In genomic region chr6:30839666-30840065, GRCh38 we compare ENCODE assay signal across 27 cellular contexts. TPM values are rescaled to one million over a fixed set of nuclear protein-coding genes. Genes with fewer than 3 reads are reported as not detected.
DNase-seq lines count a peak whose midpoint lies in the region; ATAC-seq, FAIRE-seq and TF ChIP-seq lines count a peak whose summit lies in the region.
"Had no signal": no experiment of that assay in that cellular context is flagged by ENCODE, and none has a peak within 500 bp of the region (broad histone marks: within the 10 kb centered on the region; RNA-seq: fewer than 3 reads in every experiment).

No MANE protein-coding gene starts in this region.

- POLR2A ChIA-PET in A549 (lab: Yijun Ruan, JAX) (no interaction called here), PC-3 (lab: Charles Lee; ENCODE audit: unreplicated experiment) (no interaction called here), H1 (lab: Charles Lee; ENCODE audit: partially characterized antibody) (interaction anchor here (1.4 to 27.8 kb wide), 4 partner anchors 9 to 53 kb away, joined by 5 to 452 read pairs (median 108); partner anchors contain the start of gene DDR1)

- H2BK5ac ChIP-seq in H1 (ENCODE audit: low read depth, low read length), result no peak overlapping the region

- H3F3A ChIP-seq in PC-3 (ENCODE audit: low read length, unreplicated experiment), result no peaks in the 10 kb centered on the region

- peak overlapping the region; percentile 40 to 55; a peak in 3 of 6 replicates for H3K27ac ChIP-seq in A549
- no peak overlapping the region for H3K27ac ChIP-seq in PC-3 (ENCODE audit: low read length)
- no peak overlapping the region for H3K27ac ChIP-seq in H1 (ENCODE audit: low read depth, low read length)
- H3K27ac ChIP-seq: epithelial cell of prostate, neutrophil, right lobe of liver had no signal

- no peaks in the 10 kb centered on the region for H3K36me3 ChIP-seq in PC-3 (ENCODE audit: low read depth, low read length)
- peaks cover 6 to 64% (median 37%) of the 10 kb centered on the region in 4 experiments for H3K36me3 ChIP-seq in H1 (ENCODE audit: control insufficient read depth in 2 of 4, insufficient read depth in 4 of 4, low read length in 3 of 4)
- H3K36me3 ChIP-seq: MG63, neutrophil, right lobe of liver had no signal

- H3K14ac ChIP-seq in H1 (ENCODE audit: insufficient read length), result no peak overlapping the region

- no peak overlapping the region for H4K8ac ChIP-seq in H1 (ENCODE audit: extremely low read depth, insufficient read depth, low read length)

- H2BK15ac ChIP-seq in H1 (ENCODE audit: low read length), result no peak overlapping the region

- no peak for TF ChIP-seq POLR2A in A549 (IDR thresholded peaks at IDR 0.05; ENCODE audit: low read length)
- TF ChIP-seq POLR2A in H1 (IDR thresholded peaks at IDR 0.05; ENCODE audit: control extremely low read depth in 1 of 2, low read depth in 2 of 2, low read length in 2 of 2), result no peak
- TF ChIP-seq POLR2A in GM12891 (IDR thresholded peaks at IDR 0.05; ENCODE audit: low read depth, low read length), result no peak

- H3K9me2 ChIP-seq in PC-3 (replicated peaks; ENCODE audit: low read length), result no peaks in the 10 kb centered on the region

- H3K4me1 ChIP-seq in A549, result peaks cover 31% of the 10 kb centered on the region
- no peaks in the 10 kb centered on the region for H3K4me1 ChIP-seq in PC-3 (ENCODE audit: insufficient read depth, low read length)
- H3K4me1 ChIP-seq in H1 (replicated peaks in 1 of 4; ENCODE audit: control insufficient read depth in 3 of 4, insufficient read depth in 4 of 4, low read length in 3 of 4), result peaks cover 3 to 15% (median 5%) of the 10 kb centered on the region in 4 experiments
- H3K4me1 ChIP-seq: right lobe of liver had no signal

- H3K9me3 ChIP-seq in A549 (no peaks in the 10 kb centered on the region), PC-3 (ENCODE audit: low read length) (no peaks in the 10 kb centered on the region), H1 (ENCODE audit: insufficient read depth in 2 of 2, low read depth in 1 of 2, low read length in 1 of 2) (peaks cover 8 to 13% of the 10 kb centered on the region in 2 experiments)
- H3K9me3 ChIP-seq: MG63, neutrophil, right lobe of liver had no signal

- no peak overlapping the region for H4K5ac ChIP-seq in H1 (ENCODE audit: insufficient read length, low read depth, low read length)

- no peak for TF ChIP-seq RAD21 in A549 (conservative IDR thresholded peaks at IDR 0.05 in 1 of 2, IDR thresholded peaks at IDR 0.05 in 1 of 2)
- no peak for TF ChIP-seq RAD21 in H1 (IDR thresholded peaks at IDR 0.05 in 1 of 2, conservative IDR thresholded peaks at IDR 0.05 in 1 of 2; ENCODE audit: low read depth in 2 of 2, low read length in 2 of 2)

- H3K4me2 ChIP-seq in A549 (0 out of 3 replicates have a peak overlapping the region, but pooled peaks have one; percentile 23), PC-3 (ENCODE audit: low read length) (no peak overlapping the region), H1 (ENCODE audit: insufficient read depth in 1 of 2, low read depth in 2 of 2, low read length in 2 of 2) (no peak overlapping the region)

- DNase-seq in A549 (ENCODE audit: low read depth in 1 of 2, low spot score in 1 of 2), result peak in 1 of 2 experiments; percentile 62
- no peak for DNase-seq in PC-3
- no peak for DNase-seq in H1 (ENCODE audit: low read depth in 1 of 2, low spot score in 2 of 2)
- peak; percentile 52 for DNase-seq in mucosa of gallbladder (ENCODE audit: low spot score)
- no peak for DNase-seq in NCI-H2227 (lab: John Stamatoyannopoulos, UW; ENCODE audit: unreplicated experiment)
- no peak for DNase-seq in GM12891 (ENCODE audit: insufficient read length, low spot score)
- no peak for DNase-seq in NCI-H226
- DNase-seq: 8988T; activated CD4-positive, alpha-beta T cell treated with anti-CD3 and anti-CD28 coated beads, Interleukin-2, amount 50 U/mL, for 1 hour; activated naive CD4-positive, alpha-beta T cell treated with Interleukin-2 at 50 U/mL for 16 hours; activated T-cell treated with anti-CD3 and anti-CD28 coated beads, Interleukin-2, amount 50 U/mL, for 72 hours; CD4-positive, alpha-beta T cell; DMS 273 treated with DMSO at 0.1 percent for 48 hours; effector CD4-positive, alpha-beta T cell; MG63; NCI-H1417; NCI-H2081; NCI-H446 treated with DMSO at 0.1 percent for 48 hours; right lobe of liver; SHP77 treated with DMSO at 0.1 percent for 48 hours; stimulated activated CD4-positive, alpha-beta T cell treated with anti-CD3 and anti-CD28 coated beads, Interleukin-4, amount 100 ng/mL, for 4 hours; stimulated activated naive B cell treated with anti-CD40 and anti-IgM and Interleukin-4, amounts not matched to agents 10 μg/mL and 1 μg/mL and 100 μg/mL, for 72 hours; T-helper 9 cell had no signal

- ATAC-seq in A549, result peak in 1 of 2 experiments; percentile 46; a peak in 3 of 6 replicates
- ATAC-seq in PC-3, result 0 out of 2 replicates have a peak, but pooled peaks have one; percentile 22
- ATAC-seq in HG03439 (IDR thresholded peaks at IDR 0.05; ENCODE audit: unreplicated experiment), result no peak
- ATAC-seq: activated T-cell treated with anti-CD3 and anti-CD28 coated beads, Interleukin-2, amount 50 U/mL, for 72 hours; right lobe of liver; stimulated activated naive B cell treated with anti-CD40 and anti-IgM and Interleukin-4, amounts not matched to agents 10 μg/mL and 1 μg/mL and 100 μg/mL, for 72 hours had no signal

- no peak overlapping the region for H3K4me3 ChIP-seq in A549
- no peak overlapping the region for H3K4me3 ChIP-seq in PC-3 (ENCODE audit: low read length)
- H3K4me3 ChIP-seq in H1 (ENCODE audit: extremely low read depth in 1 of 4, insufficient read depth in 2 of 4, low read depth in 3 of 4, low read length in 4 of 4), result no peak overlapping the region
- H3K4me3 ChIP-seq: lung, MG63, right lobe of liver had no signal

- H3K18ac ChIP-seq in H1 (ENCODE audit: extremely low read depth, low read length), result no peak overlapping the region

- H3K9ac ChIP-seq in PC-3 (ENCODE audit: low read length), result no peak overlapping the region
- no peak overlapping the region for H3K9ac ChIP-seq in H1 (replicated peaks in 1 of 4; ENCODE audit: extremely low read depth in 1 of 4, low read depth in 3 of 4, low read length in 3 of 4)

- TF ChIP-seq EP300 in A549 (IDR thresholded peaks at IDR 0.05), result no peak
- no peak for TF ChIP-seq EP300 in H1 (IDR thresholded peaks at IDR 0.05; ENCODE audit: borderline replicate concordance in 1 of 2, low read depth in 2 of 2, low read length in 2 of 2)

- WGBS in A549 (ENCODE audit: missing lambda C conversion rate), result 32% methylated on average over 2 of the region's 2 CpGs
- WGBS in H1 (ENCODE audit: extremely low coverage in 1 of 2, insufficient coverage in 1 of 2, insufficient read length in 1 of 2, insufficient replicate concordance in 2 of 2, low coverage in 1 of 2, low lambda C conversion rate in 2 of 2, missing lambda C conversion rate in 1 of 2), 2 experiments, result 92% methylated on average over 2 of the region's 2 CpGs; no CpG with 5 or more reads in 1 of the 2 experiments

- no peaks in the 10 kb centered on the region for H3K79me2 ChIP-seq in PC-3 (ENCODE audit: low read length)
- 0 out of 4 replicates have a peak, but pooled peaks cover 0 to 2% of the 10 kb centered on the region in 2 experiments for H3K79me2 ChIP-seq in H1 (ENCODE audit: control insufficient read depth in 1 of 2, insufficient read depth in 2 of 2, low read length in 2 of 2)

- no peak overlapping the region for H2AK5ac ChIP-seq in H1 (ENCODE audit: low read depth, low read length)

- no peak overlapping the region for H2BK12ac ChIP-seq in H1 (ENCODE audit: low read depth, low read length)

- no peaks in the 10 kb centered on the region for H3K23me2 ChIP-seq in H1 (ENCODE audit: low read depth, low read length)

- no peak for TF ChIP-seq CTCF in A549 (IDR thresholded peaks at IDR 0.05)
- no peak for TF ChIP-seq CTCF in PC-3 (conservative IDR thresholded peaks at IDR 0.05; ENCODE audit: low read depth, low read length)
- no peak for TF ChIP-seq CTCF in H1 (IDR thresholded peaks at IDR 0.05; ENCODE audit: control extremely low read depth in 1 of 3, insufficient read depth in 1 of 3, low read depth in 1 of 3, low read length in 3 of 3)

- H2BK120ac ChIP-seq in H1 (replicated peaks; ENCODE audit: low read depth, low read length), result no peak overlapping the region

- FAIRE-seq in A549 (lab: Jason Lieb, UNC) (no peak), H1 (lab: Jason Lieb, UNC) (no peak), GM12891 (lab: Jason Lieb, UNC) (no peak)

- H2AFZ ChIP-seq in PC-3 (ENCODE audit: low read length) (0 out of 2 replicates have a peak overlapping the region, but pooled peaks have one; percentile 27), H1 (ENCODE audit: low read length) (no peak overlapping the region)

- H2BK20ac ChIP-seq in H1 (ENCODE audit: low read length), result peak overlapping the region; percentile 24

- H4K20me1 ChIP-seq in PC-3 (ENCODE audit: low read length) (no peaks in the 10 kb centered on the region), H1 (replicated peaks in 1 of 2; ENCODE audit: control insufficient read depth in 1 of 2, insufficient read depth in 2 of 2, low read length in 2 of 2) (no peaks in the 10 kb centered on the region)

- no peak overlapping the region for H4K91ac ChIP-seq in H1 (replicated peaks; ENCODE audit: insufficient read length, low read length)

- H3K56ac ChIP-seq in H1 (replicated peaks; ENCODE audit: insufficient read length, low read depth, low read length), result no peak overlapping the region

- no peak overlapping the region for H3K23ac ChIP-seq in H1 (ENCODE audit: insufficient read length)

- no peaks in the 10 kb centered on the region for H3K79me1 ChIP-seq in H1 (ENCODE audit: low read depth, low read length)

- CTCF ChIA-PET in A549 (lab: Yijun Ruan, JAX), result interaction anchor here (0.7 to 3.0 kb wide), 5 partner anchors 8 to 36 kb away, joined by 3 to 17 read pairs (median 5); no protein-coding TSS in a partner anchor
- CTCF ChIA-PET in PC-3 (lab: Charles Lee), result no interaction called here
- CTCF ChIA-PET in H1 (lab: Charles Lee; ENCODE audit: partially characterized antibody), result interaction anchor here (16.3 to 23.9 kb wide), 2 partner anchors 13 to 41 kb away, joined by 220 to 610 read pairs; partner anchors contain the start of gene DDR1

- no TSS peak for BruUV-seq in PC-3 (replicated peaks; lab: Mats Ljungman, UMichigan)

- intact Hi-C loops in PC-3 (cut with micrococcal nuclease), result no loop called here

- H3K27me3 ChIP-seq in PC-3 (ENCODE audit: low read length), result no peaks in the 10 kb centered on the region
- H3K27me3 ChIP-seq in H1 (replicated peaks in 1 of 4; ENCODE audit: control insufficient read depth in 3 of 4, extremely low read depth in 1 of 4, insufficient read depth in 3 of 4, low read length in 3 of 4), result no peaks in the 10 kb centered on the region
- H3K27me3 ChIP-seq: MG63, right lobe of liver had no signal

- H3K4ac ChIP-seq in H1 (replicated peaks; ENCODE audit: insufficient read length, low read depth, low read length), result no peak overlapping the region

RNA-seq across cellular contexts. Expression of gene DDR1, which starts 44.7 kb away (rescaled TPM):
- polyA plus RNA-seq in A549 (2011; rRNA removed), result 19.8 and 25.8 TPM in 2 replicates
- polyA plus RNA-seq in A549 (2012; cell fraction: cytosol; rRNA removed), result 16.8 and 23.0 TPM in 2 replicates
- 39.3 and 40.0 TPM in 2 replicates for polyA plus RNA-seq in A549 (2012; cell fraction: nucleus; rRNA removed)
- polyA plus RNA-seq in A549 (2017; fragmentation: RNase III; extraction: RNeasy Plus Mini Kit Qiagen cat#74134 plus additional on column Dnase treatment), result 31.9 to 44.2 TPM (median 43.5 TPM) in 3 replicates
- polyA minus RNA-seq in A549 (2011; rRNA and poly(A)+ RNA removed), result 48.5 and 53.6 TPM in 2 replicates
- total RNA-seq in PC-3 (2014; rRNA removed), result 108 and 144 TPM in 2 replicates
- 181 and 182 TPM in 2 replicates for total RNA-seq in H1 (2021; fragmentation: NEBNext Ultra II Directional; extraction: Animal tissue kit (Norgen Biotek cat#: 25700))
- polyA plus RNA-seq in H1 (2011; rRNA removed), result 99.4 and 134 TPM in 2 replicates
- polyA plus RNA-seq in H1 (2011; cell fraction: cytosol; rRNA removed), result 110 TPM
- polyA plus RNA-seq in H1 (2011; cell fraction: nucleus; rRNA removed), result 240 TPM
- 139 to 201 TPM (median 179 TPM) in 4 replicates for polyA plus RNA-seq in H1 (2012, experiment 1 of 2)
- polyA plus RNA-seq in H1 (2012, experiment 2 of 2), result 146 TPM
- 128 TPM for polyA plus RNA-seq in H1 (2013, experiment 1 of 2)
- polyA plus RNA-seq in H1 (2013, experiment 2 of 2), result 135 TPM
- polyA minus RNA-seq in H1 (2011; rRNA and poly(A)+ RNA removed), result 116 and 120 TPM in 2 replicates
- 196 TPM for polyA minus RNA-seq in H1 (2011; cell fraction: cytosol; rRNA and poly(A)+ RNA removed)
- 121 TPM for polyA minus RNA-seq in H1 (2011; cell fraction: nucleus; rRNA and poly(A)+ RNA removed)
- total RNA-seq in mucosa of gallbladder, result 457 TPM
- 13.9 TPM for polyA plus RNA-seq in GM12891 (2012; ENCODE audit: low read depth, missing spikeins)

Comparison
In these comparisons a context has a peak if more than half of its experiments do, and no peak if none do; other contexts are left out.
1. H3K27ac ChIP-seq: peak in A549 (2 of 2); none in PC-3 (single experiment) and H1 (single experiment).